ENCODE assay signal across 8 cellular contexts in the genomic region with DNA sequence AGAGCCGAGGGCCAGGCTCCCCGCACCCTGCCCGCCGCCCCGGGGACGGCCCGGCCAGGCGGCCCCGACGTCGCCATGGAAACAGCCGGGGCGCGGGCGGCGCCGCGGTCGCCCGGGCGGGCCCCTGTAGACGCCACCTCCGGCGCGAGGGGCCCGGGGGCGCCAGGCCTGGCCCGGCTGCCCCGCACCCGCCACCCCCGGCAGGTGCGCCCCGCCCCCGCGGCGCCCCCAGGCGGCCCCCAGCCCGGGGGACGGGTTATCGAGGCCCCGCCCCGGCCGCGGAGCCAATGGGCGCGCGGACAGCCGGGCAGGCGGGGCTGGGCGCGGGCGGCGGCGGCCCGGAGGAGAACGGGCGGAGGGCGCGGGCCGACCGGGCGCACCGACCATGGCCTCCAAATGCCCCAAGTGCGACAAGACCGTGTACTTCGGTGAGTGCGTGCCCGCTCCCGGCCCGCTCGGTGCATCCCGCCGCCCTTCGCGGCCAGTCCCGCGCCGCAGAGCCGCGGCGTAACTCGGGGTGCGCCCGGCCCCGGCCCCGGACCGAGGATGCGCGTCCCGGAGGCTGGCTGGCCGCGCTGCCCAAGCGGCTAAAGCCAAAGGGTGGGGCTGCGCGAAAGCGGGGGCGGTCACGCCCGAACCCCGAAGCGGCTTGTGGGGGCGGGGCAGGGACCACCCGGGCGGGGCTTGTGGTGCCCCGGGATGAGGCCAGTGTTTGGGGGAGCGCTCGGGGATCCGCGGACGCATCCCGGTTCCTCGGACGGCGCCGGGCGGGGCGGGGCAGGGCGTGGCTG. TPM values are rescaled to one million over a fixed set of nuclear protein-coding genes. Genes with fewer than 3 reads are reported as not detected.
DNase-seq lines count a peak whose midpoint lies in the region; ATAC-seq and TF ChIP-seq lines count a peak whose summit lies in the region.

A gene with protein sequence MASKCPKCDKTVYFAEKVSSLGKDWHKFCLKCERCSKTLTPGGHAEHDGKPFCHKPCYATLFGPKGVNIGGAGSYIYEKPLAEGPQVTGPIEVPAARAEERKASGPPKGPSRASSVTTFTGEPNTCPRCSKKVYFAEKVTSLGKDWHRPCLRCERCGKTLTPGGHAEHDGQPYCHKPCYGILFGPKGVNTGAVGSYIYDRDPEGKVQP (plus strand): TSS at position 344 of the 791 bp plus-strand sequence. CDS start 42 bp downstream, at position 386.

- no peak within 1 kb of the TSS for H3K18ac ChIP-seq in IMR-90 (ENCODE audit: low read depth, low read length)

- no peak for TF ChIP-seq RAD21 in IMR-90 (IDR thresholded peaks at IDR 0.05; ENCODE audit: low read length)

- peak; percentile 75 for DNase-seq in Daoy (ENCODE audit: low read depth)
- DNase-seq in IMR-90 = peak; percentile 10
- DNase-seq in uterus = peak in 1 of 2 donors; percentile 47
- DNase-seq in stimulated activated CD4-positive, alpha-beta T cell treated with anti-CD3 and anti-CD28 coated beads, Interleukin-2, amount 100 ng/mL, for 48 hours = no peak

- H3K36me3 ChIP-seq in IMR-90 (ENCODE audit: control insufficient read depth, insufficient read depth, low read length) (peaks cover 4% of the 10 kb centered on the region; the same call in 1 of the 2 replicates), esophagus (ENCODE audit: control insufficient read depth in 2 of 2, insufficient read depth in 2 of 2, low read length in 1 of 2) (peaks cover 0 to 2% of the 10 kb centered on the region in 2 donors), muscle layer of colon (ENCODE audit: insufficient read depth, low read length) (no peaks in the 10 kb centered on the region), uterus (no peaks in the 10 kb centered on the region)

- H3K27me3 ChIP-seq in IMR-90 (ENCODE audit: control insufficient read depth, insufficient read depth, low read length) = no peaks in the 10 kb centered on the region
- no peaks in the 10 kb centered on the region for H3K27me3 ChIP-seq in esophagus (ENCODE audit: control insufficient read depth in 1 of 2, insufficient read depth in 2 of 2, low read length in 2 of 2)
- peaks cover 0 to 32% of the 10 kb centered on the region in 2 donors for H3K27me3 ChIP-seq in muscle layer of colon (ENCODE audit: control insufficient read depth in 1 of 2, insufficient read depth in 2 of 2, low read length in 2 of 2)
- H3K27me3 ChIP-seq in uterus = no peaks in the 10 kb centered on the region

- peaks cover 0 to 23% of the 10 kb centered on the region in 2 experiments; a peak in 1 of 4 replicates for H3K79me1 ChIP-seq in IMR-90 (ENCODE audit: low read depth in 1 of 2, low read length in 2 of 2)

- no peak within 1 kb of the TSS for H4K91ac ChIP-seq in IMR-90 (ENCODE audit: insufficient read depth, low read depth, low read length)

- no peaks in the 10 kb centered on the region for H3K9me1 ChIP-seq in IMR-90 (ENCODE audit: insufficient read depth, low read length)

- H4K20me1 ChIP-seq in IMR-90 (ENCODE audit: insufficient read depth, low read length) = peaks cover 10% of the 10 kb centered on the region

- CTCF ChIA-PET in IMR-90 (lab: Yijun Ruan, JAX) = no interaction called here

- in situ Hi-C loops in IMR-90 (cut with MboI; ENCODE audit: low sequenced_read_pairs) = no loop called here

- H3K27ac ChIP-seq in IMR-90 (ENCODE audit: insufficient read depth, low read length) (peak within 1 kb of the TSS; percentile 18; the same call in 1 of the 2 replicates), esophagus (ENCODE audit: low read depth in 2 of 2, low read length in 1 of 2) (peak within 1 kb of the TSS; percentile 91 to 93), muscle layer of colon (ENCODE audit: low read depth, low read length) (peak within 1 kb of the TSS; percentile 7), uterus (peak within 1 kb of the TSS; percentile 76 to 79)

- no peak within 1 kb of the TSS for H2BK20ac ChIP-seq in IMR-90 (ENCODE audit: low read depth, low read length)

- H3K4me3 ChIP-seq in IMR-90 (ENCODE audit: insufficient read depth, low read depth, low read length) = peak within 1 kb of the TSS; percentile 99
- H3K4me3 ChIP-seq in WI38 (ENCODE audit: low read depth, low read length) = peak within 1 kb of the TSS; percentile 55
- peak within 1 kb of the TSS; percentile 67 for H3K4me3 ChIP-seq in esophagus (ENCODE audit: low read depth in 1 of 2, low read length in 2 of 2)
- peak within 1 kb of the TSS; percentile 59 to 61 for H3K4me3 ChIP-seq in muscle layer of colon (ENCODE audit: low read depth in 1 of 2, low read length in 2 of 2)
- H3K4me3 ChIP-seq in uterus = peak within 1 kb of the TSS; percentile 54 to 57

- H3K14ac ChIP-seq in IMR-90 (replicated peaks; ENCODE audit: low read depth, low read length) = peak within 1 kb of the TSS; percentile 87; the same call in 1 of the 2 replicates

- dilution Hi-C loops in IMR-90 (cut with HindIII; ENCODE audit: low sequenced_read_pairs, unreplicated experiment) = no loop called here

- H3K56ac ChIP-seq in IMR-90 (ENCODE audit: extremely low read depth, insufficient read depth, low read length) = no peak within 1 kb of the TSS

- peak within 1 kb of the TSS; percentile 96 for H2AK9ac ChIP-seq in IMR-90 (replicated peaks; ENCODE audit: low read depth, low read length, poor library complexity)

- intact Hi-C loops in IMR-90 (cut with micrococcal nuclease) (no loop called here), uterus (cut with DNase I; ENCODE audit: low total_unique reads) (no loop called here)

- H3K4me1 ChIP-seq in IMR-90 (ENCODE audit: control insufficient read depth, insufficient read depth, low read length) (peaks cover 15% of the 10 kb centered on the region), esophagus (ENCODE audit: control insufficient read depth in 2 of 2, insufficient read depth in 2 of 2, low read length in 1 of 2) (peaks cover 17 to 44% of the 10 kb centered on the region in 2 donors), muscle layer of colon (ENCODE audit: insufficient read depth, low read length) (peaks cover 22% of the 10 kb centered on the region), uterus (peaks cover 0 to 40% of the 10 kb centered on the region in 2 donors)

- peak within 1 kb of the TSS; percentile 43 for H2BK5ac ChIP-seq in IMR-90 (ENCODE audit: low read depth, low read length, poor library complexity, severe bottlenecking)

- peak within 1 kb of the TSS; percentile 57 to 89; a peak in 2 of 4 replicates for H4K8ac ChIP-seq in IMR-90 (ENCODE audit: low read depth in 2 of 2, low read length in 2 of 2)

- POLR2A ChIA-PET in IMR-90 (lab: Charles Lee; ENCODE audit: unreplicated experiment) = no interaction called here

- TF ChIP-seq CTCF in IMR-90 (conservative IDR thresholded peaks at IDR 0.05; ENCODE audit: low read depth, low read length) (no peak), WI38 (IDR thresholded peaks at IDR 0.05; ENCODE audit: low read depth, low read length) (no peak), uterus (IDR thresholded peaks at IDR 0.05) (no peak)

- no TSS peak for BruUV-seq in IMR-90 (replicated peaks; lab: Mats Ljungman, UMichigan)

- no peak within 1 kb of the TSS for H3K23ac ChIP-seq in IMR-90 (ENCODE audit: low read depth, low read length)

- H3K9me3 ChIP-seq in IMR-90 (ENCODE audit: control insufficient read depth, insufficient read depth, low read length) (no peaks in the 10 kb centered on the region), esophagus (ENCODE audit: control insufficient read depth in 2 of 2, insufficient read depth in 1 of 2, low read depth in 1 of 2, low read length in 1 of 2) (no peaks in the 10 kb centered on the region), muscle layer of colon (ENCODE audit: low read length) (no peaks in the 10 kb centered on the region), uterus (no peaks in the 10 kb centered on the region)

- no peak within 1 kb of the TSS for H2BK15ac ChIP-seq in IMR-90 (ENCODE audit: low read depth, low read length)

- peak within 1 kb of the TSS; percentile 96 for H2AFZ ChIP-seq in IMR-90 (replicated peaks; ENCODE audit: low read length, poor library complexity)

- H3K4ac ChIP-seq in IMR-90 (ENCODE audit: low read depth, low read length) = peak within 1 kb of the TSS; percentile 92

- WGBS in IMR-90 (ENCODE audit: extremely low coverage in 2 of 2, insufficient read length in 1 of 2), 2 experiments = 1% methylated on average over 77 of the region's 118 CpGs; no CpG with 5 or more reads in 1 of the 2 experiments
- WGBS in esophagus, 2 donors = 0 to 1% methylated on average over 72 to 118 of the region's 118 CpGs

- no peak within 1 kb of the TSS for H4K5ac ChIP-seq in IMR-90 (ENCODE audit: low read depth, low read length)

- peak within 1 kb of the TSS; percentile 58 for H2AK5ac ChIP-seq in IMR-90 (ENCODE audit: low read depth, low read length)

- peak within 1 kb of the TSS; percentile 68; the same call in 1 of the 2 replicates for H3K9ac ChIP-seq in IMR-90 (ENCODE audit: low read depth, low read length)
- no peak within 1 kb of the TSS for H3K9ac ChIP-seq in muscle layer of colon (ENCODE audit: low read length)

- TF ChIP-seq POLR2A in IMR-90 (IDR thresholded peaks at IDR 0.05; ENCODE audit: low read depth, low read length) (no peak), uterus (IDR thresholded peaks at IDR 0.05) (peak; percentile 42 to 83)

- peak; percentile 73 for ATAC-seq in IMR-90 (ENCODE audit: low read depth)
- ATAC-seq in GM21381 (IDR thresholded peaks at IDR 0.05; ENCODE audit: unreplicated experiment) = no peak

- 0 out of 2 replicates have a peak within 1 kb of the TSS, but pooled peaks have one; percentile 6 for H2BK120ac ChIP-seq in IMR-90 (ENCODE audit: low read depth, low read length)

- H3K4me2 ChIP-seq in IMR-90 (ENCODE audit: low read depth, low read length) = peak within 1 kb of the TSS; percentile 89

TF ChIP-seq in IMR-90, 13 proteins besides CTCF, POLR2A, EP300 and RAD21:
- TF ChIP-seq USF2 (IDR thresholded peaks at IDR 0.05; ENCODE audit: low read depth, low read length) = no peak
- TF ChIP-seq MAZ (IDR thresholded peaks at IDR 0.05; ENCODE audit: borderline replicate concordance, low read depth, low read length) = peak; percentile 7; the same call in 1 of the 2 replicates

RNA-seq across cellular contexts. Expression of the gene that starts here (rescaled TPM):
- 88.8 and 94.1 TPM in 2 replicates for total RNA-seq in Daoy (2014; rRNA removed; shearing (Covaris generic))
- total RNA-seq in IMR-90 (2012; rRNA removed) = 18.1 and 20.3 TPM in 2 replicates
- 123 and 149 TPM in 2 replicates for polyA plus RNA-seq in IMR-90 (2012; rRNA removed)
- polyA plus RNA-seq in IMR-90 (2012; cell fraction: cytosol; rRNA removed) = 196 and 200 TPM in 2 replicates
- polyA plus RNA-seq in IMR-90 (2012; cell fraction: nucleus; rRNA removed; ENCODE audit: low replicate concordance) = 61.5 and 154 TPM in 2 replicates
- 100 to 1,000 TPM in 1 of 2 donors, 10 to 100 TPM in 1; 99.5 to 145 TPM for polyA plus RNA-seq in esophagus
- 100 to 1,000 TPM in 3 of 4 donors, 10 to 100 TPM in 1; 76.1 to 377 (median 163) TPM for total RNA-seq in uterus

Comparison
In these comparisons a context has a peak if more than half of its experiments do, and no peak if none do; other contexts are left out.
1. DNase-seq: peak in Daoy (single experiment) and IMR-90 (single experiment); none in stimulated activated CD4-positive, alpha-beta T cell treated with anti-CD3 and anti-CD28 coated beads, Interleukin-2, amount 100 ng/mL, for 48 hours (0 of 2).
2. H3K27ac ChIP-seq: peak in every context shown above with its lines; median percentile 92 in esophagus; 78 in uterus; 18 in IMR-90; 7 in muscle layer of colon.
3. Peak in every context shown above with its lines, with median percentiles within 50 percentile points of each other: H3K4me3 ChIP-seq.